In genomic region chr7:96076350-96076707, GRCh38 we compare ENCODE assay signal across 9 cellular contexts.
DNase-seq lines count a peak whose midpoint lies in the region; ATAC-seq and TF ChIP-seq lines count a peak whose summit lies in the region.
"Had no signal": no experiment of that assay in that cellular context is flagged by ENCODE, and none has a peak within 500 bp of the region (broad histone marks: within the 10 kb centered on the region; RNA-seq: fewer than 3 reads in every experiment).

No MANE protein-coding gene starts in this region.

- H3K4me3 ChIP-seq in SJCRH30 (peak overlapping the region; percentile 65), fibroblast of pulmonary artery (replicated peaks; ENCODE audit: low read depth, low read length) (peak overlapping the region; percentile 50), skeletal muscle tissue (ENCODE audit: low read length in 3 of 3) (peak overlapping the region; percentile 66 to 78 (median 72))

- ATAC-seq in HG03175 (IDR thresholded peaks at IDR 0.05; ENCODE audit: unreplicated experiment) (no peak), HG03442 (IDR thresholded peaks at IDR 0.05; ENCODE audit: unreplicated experiment) (no peak)

- peak overlapping the region; percentile 48; the same call in 1 of the 2 replicates for H3K27ac ChIP-seq in SJCRH30
- no peak overlapping the region for H3K27ac ChIP-seq in skeletal muscle tissue (ENCODE audit: low read depth, low read length)
- H3K27ac ChIP-seq: HL-60 had no signal

- H3K27me3 ChIP-seq in SJCRH30 (no peaks in the 10 kb centered on the region), skeletal muscle tissue (ENCODE audit: control insufficient read depth in 3 of 3, insufficient read depth in 3 of 3, low read length in 3 of 3) (peaks cover 7 to 20% (median 7%) of the 10 kb centered on the region in 3 donors)

- H3K4me1 ChIP-seq in SJCRH30 (peaks cover 6% of the 10 kb centered on the region), skeletal muscle tissue (ENCODE audit: control insufficient read depth in 3 of 3, insufficient read depth in 3 of 3, low read length in 3 of 3) (peaks cover 5 to 6% (median 5%) of the 10 kb centered on the region in 3 donors)

- DNase-seq in NCI-H748 (lab: John Stamatoyannopoulos, UW; ENCODE audit: unreplicated experiment), result peak; percentile 93
- no peak for DNase-seq in NCI-H748 treated with DMSO at 0.1 percent for 48 hours (lab: John Stamatoyannopoulos, UW)
- no peak for DNase-seq in SJCRH30
- DNase-seq in fibroblast of pulmonary artery (ENCODE audit: low read depth), result no peak
- no peak for DNase-seq in activated CD8-positive, alpha-beta memory T cell treated with anti-CD3 and anti-CD28 coated beads for 24 hours

- peak overlapping the region; percentile 19 to 54 (median 46) for H3K9ac ChIP-seq in skeletal muscle tissue (ENCODE audit: low read depth in 1 of 3, low read length in 3 of 3)

- H3K9me3 ChIP-seq in SJCRH30 (replicated peaks) (no peaks in the 10 kb centered on the region), skeletal muscle tissue (ENCODE audit: control insufficient read depth in 3 of 3, low read length in 3 of 3) (no peaks in the 10 kb centered on the region)

- no peak for TF ChIP-seq CTCF in fibroblast of pulmonary artery (IDR thresholded peaks at IDR 0.05; ENCODE audit: low read length, missing control alignments)

- no peaks in the 10 kb centered on the region for H3K36me3 ChIP-seq in SJCRH30
- no peaks in the 10 kb centered on the region for H3K36me3 ChIP-seq in skeletal muscle tissue (ENCODE audit: control insufficient read depth in 3 of 3, insufficient read depth in 3 of 3, low read length in 3 of 3)
